ENCODE assay signal across 9 cellular contexts in genomic region chr6:8707956-8708772, GRCh38.
A peak's percentile ranks its signal among the peaks of the same experiment; 100 is the strongest.
DNase-seq lines count a peak whose midpoint lies in the region; ATAC-seq and TF ChIP-seq lines count a peak whose summit lies in the region.
"Had no signal": no experiment of that assay in that cellular context is flagged by ENCODE, and none has a peak within 500 bp of the region (broad histone marks: within the 10 kb centered on the region; RNA-seq: fewer than 3 reads in every experiment).

No MANE protein-coding gene starts in this region.

- H3K27me3 ChIP-seq in uterus, result no peaks in the 10 kb centered on the region

- no peak overlapping the region for H3K27ac ChIP-seq in uterus

- DNase-seq in NCI-H2196 treated with DMSO at 0.1 percent for 48 hours (lab: John Stamatoyannopoulos, UW; ENCODE audit: unreplicated experiment) (peak; percentile 90), cerebellum (ENCODE audit: low spot score) (peak; percentile 49), midbrain (lab: John Stamatoyannopoulos, UW) (peak; percentile 5), uterus (no peak)
- DNase-seq in activated CD4-positive, alpha-beta T cell treated with anti-CD3 and anti-CD28 coated beads for 4 hours, result no peak
- DNase-seq in activated CD4-positive, alpha-beta T cell treated with anti-CD3 and anti-CD28 coated beads, Interleukin-2, amount 10 ng/mL, durations not matched to agents 7 days and 5 days, result no peak

- TF ChIP-seq CTCF in uterus (IDR thresholded peaks at IDR 0.05), result peak in 2 of 4 experiments; percentile 23 to 24

- no peaks in the 10 kb centered on the region for H3K36me3 Mint-ChIP-seq in activated CD4-positive, alpha-beta T cell treated with anti-CD3 and anti-CD28 coated beads, Interleukin-2, amount 10 ng/mL, durations not matched to agents 7 days and 5 days (ENCODE audit: low read depth)

- H3K27ac Mint-ChIP-seq in activated CD4-positive, alpha-beta T cell treated with anti-CD3 and anti-CD28 coated beads, Interleukin-2, amount 10 ng/mL, durations not matched to agents 7 days and 5 days, result no peak overlapping the region
- H3K27ac Mint-ChIP-seq: memory B cell had no signal

- intact Hi-C loops in uterus (cut with DNase I; ENCODE audit: low total_unique reads), result no loop called here

- H3K36me3 ChIP-seq in uterus, result no peaks in the 10 kb centered on the region

- no peak overlapping the region for H3K4me3 Mint-ChIP-seq in activated CD4-positive, alpha-beta T cell treated with anti-CD3 and anti-CD28 coated beads, Interleukin-2, amount 10 ng/mL, durations not matched to agents 7 days and 5 days
- H3K4me3 Mint-ChIP-seq: memory B cell had no signal

- no peak for TF ChIP-seq POLR2A in uterus (IDR thresholded peaks at IDR 0.05)

- peak; percentile 52 for ATAC-seq in GM19351 (IDR thresholded peaks at IDR 0.05; ENCODE audit: unreplicated experiment)
- no peak for ATAC-seq in GM18909 (IDR thresholded peaks at IDR 0.05; ENCODE audit: poor library complexity, unreplicated experiment)

- H3K27me3 Mint-ChIP-seq in activated CD4-positive, alpha-beta T cell treated with anti-CD3 and anti-CD28 coated beads, Interleukin-2, amount 10 ng/mL, durations not matched to agents 7 days and 5 days, result no peaks in the 10 kb centered on the region

- no peaks in the 10 kb centered on the region for H3K9me3 Mint-ChIP-seq in activated CD4-positive, alpha-beta T cell treated with anti-CD3 and anti-CD28 coated beads, Interleukin-2, amount 10 ng/mL, durations not matched to agents 7 days and 5 days

- CTCF ChIA-PET in activated CD4-positive, alpha-beta T cell treated with anti-CD3 and anti-CD28 coated beads, Interleukin-2, amount 10 ng/mL, durations not matched to agents 7 days and 5 days (lab: Charles Lee), result no interaction called here

- POLR2A ChIA-PET in activated CD4-positive, alpha-beta T cell treated with anti-CD3 and anti-CD28 coated beads, Interleukin-2, amount 10 ng/mL, durations not matched to agents 7 days and 5 days (lab: Charles Lee), result no interaction called here

- H3K4me1 Mint-ChIP-seq in activated CD4-positive, alpha-beta T cell treated with anti-CD3 and anti-CD28 coated beads, Interleukin-2, amount 10 ng/mL, durations not matched to agents 7 days and 5 days, result no peaks in the 10 kb centered on the region
- H3K4me1 Mint-ChIP-seq: memory B cell had no signal

- peak overlapping the region in 1 of 2 donors; percentile 14 for H3K4me3 ChIP-seq in uterus

- H3K9me3 ChIP-seq in uterus, result no peaks in the 10 kb centered on the region

- H3K4me1 ChIP-seq in uterus, result no peaks in the 10 kb centered on the region

Comparison
In these comparisons a context has a peak if more than half of its experiments do, and no peak if none do; other contexts are left out.
1. DNase-seq: peak in NCI-H2196 treated with DMSO at 0.1 percent for 48 hours (single experiment), cerebellum (single experiment) and midbrain (single experiment); none in uterus (0 of 2), activated CD4-positive, alpha-beta T cell treated with anti-CD3 and anti-CD28 coated beads for 4 hours (0 of 2) and activated CD4-positive, alpha-beta T cell treated with anti-CD3 and anti-CD28 coated beads, Interleukin-2, amount 10 ng/mL, durations not matched to agents 7 days and 5 days (single experiment).